ENCODE assay signal across 8 cellular contexts in the genomic region with DNA sequence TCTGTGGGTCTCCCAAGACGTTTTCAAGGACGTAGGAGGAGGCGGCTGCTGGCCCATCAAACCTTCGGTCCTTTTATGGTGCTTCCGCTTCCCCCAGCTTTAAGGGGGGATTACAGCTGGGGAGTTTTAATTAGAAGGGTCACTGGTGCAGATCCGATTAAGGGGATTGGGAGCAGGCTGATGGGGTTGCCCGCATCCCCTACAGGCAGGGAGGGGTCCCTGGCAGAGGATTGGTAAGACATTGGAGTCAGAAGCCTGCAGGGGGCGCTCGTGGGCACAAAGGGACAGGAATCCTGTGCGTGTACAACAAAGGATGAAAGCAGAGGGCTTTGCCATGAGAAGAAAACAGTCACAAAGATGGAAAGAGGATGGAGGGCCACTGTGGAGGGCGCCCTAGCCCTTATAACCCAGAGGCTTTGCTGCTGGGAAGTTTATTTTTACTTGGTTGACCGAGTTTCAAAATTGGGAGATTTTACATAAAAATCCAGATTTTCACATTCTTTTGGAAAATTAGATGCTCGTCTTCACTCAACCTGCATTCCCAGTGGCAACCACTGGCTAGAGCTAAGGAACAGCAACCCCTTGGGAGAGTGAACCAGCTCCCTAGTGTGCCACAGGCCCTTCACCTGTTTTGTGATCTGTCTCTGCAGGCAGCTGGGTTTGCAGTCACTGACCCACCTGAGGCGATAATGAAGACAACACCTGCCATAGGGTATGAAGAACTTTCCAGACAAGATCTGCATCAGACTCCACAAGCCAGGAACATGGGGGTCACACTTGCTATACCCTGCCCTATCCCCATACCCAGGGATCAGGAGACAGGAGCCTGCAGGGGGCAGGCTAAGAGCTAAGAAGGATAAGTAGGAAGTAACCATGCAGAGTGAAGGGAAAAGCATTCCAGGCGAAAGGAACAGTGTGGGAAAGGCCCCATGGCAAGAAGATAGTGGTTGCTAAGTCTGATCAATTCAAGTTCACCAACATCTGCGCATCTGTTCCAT.
DNase-seq lines count a peak whose midpoint lies in the region; ATAC-seq and TF ChIP-seq lines count a peak whose summit lies in the region.

No MANE protein-coding gene starts in this region.

- H3K9me3 ChIP-seq in mucosa of descending colon: no peaks in the 10 kb centered on the region

- H3K4me3 ChIP-seq in AG04449 (ENCODE audit: low read depth, low read length): no peak overlapping the region
- no peak overlapping the region for H3K4me3 ChIP-seq in mucosa of descending colon

- H3K4me1 ChIP-seq in mucosa of descending colon (ENCODE audit: low read depth): no peaks in the 10 kb centered on the region

- TF ChIP-seq CTCF in AG04449 (IDR thresholded peaks at IDR 0.05; ENCODE audit: insufficient read depth, low read length, missing control alignments) (peak; percentile 60), GM20000 (IDR thresholded peaks at IDR 0.05; ENCODE audit: extremely low read depth, missing control alignments) (peak; percentile 47), mucosa of descending colon (IDR thresholded peaks at IDR 0.05) (peak; percentile 64)

- intact Hi-C loops in mucosa of descending colon (cut with DNase I, micrococcal nuclease): loop anchor here in 1 of 2 donors (5.0 kb wide), 1 partner anchor 103 kb away; no protein-coding TSS in a partner anchor

- H3K27me3 Mint-ChIP-seq in activated CD4-positive, alpha-beta memory T cell treated with anti-CD3 and anti-CD28 coated beads, Interleukin-2, amount 10 ng/mL, durations not matched to agents 7 days and 5 days: peaks cover 34% of the 10 kb centered on the region

- no peaks in the 10 kb centered on the region for H3K4me1 Mint-ChIP-seq in activated CD4-positive, alpha-beta memory T cell treated with anti-CD3 and anti-CD28 coated beads, Interleukin-2, amount 10 ng/mL, durations not matched to agents 7 days and 5 days

- DNase-seq in AG04449 (ENCODE audit: low read depth, low spot score): no peak
- DNase-seq in GM20000 (ENCODE audit: low spot score): peak; percentile 58
- DNase-seq in NCI-H524 treated with DMSO at 0.1 percent for 48 hours (lab: John Stamatoyannopoulos, UW): peak; percentile 82
- peak; percentile 73 for DNase-seq in activated CD4-positive, alpha-beta memory T cell treated with anti-CD3 and anti-CD28 coated beads, Interleukin-2, amount 10 ng/mL, durations not matched to agents 7 days and 5 days
- peak; percentile 33 for DNase-seq in effector CD8-positive, alpha-beta T cell (lab: John Stamatoyannopoulos, UW)
- peak; percentile 56 to 81 (median 77) for DNase-seq in mucosa of descending colon
- peak; percentile 1 to 28 for DNase-seq in stimulated activated CD8-positive, alpha-beta memory T cell treated with anti-CD3 and anti-CD28 coated beads, Interleukin-7, amount 100 ng/mL, for 1 hour (ENCODE audit: low read depth in 2 of 2)

- no peaks in the 10 kb centered on the region for H3K36me3 ChIP-seq in mucosa of descending colon (ENCODE audit: low read depth)

- POLR2A ChIA-PET in AG04449 (lab: Yijun Ruan, JAX): no interaction called here
- POLR2A ChIA-PET in activated CD4-positive, alpha-beta memory T cell treated with anti-CD3 and anti-CD28 coated beads, Interleukin-2, amount 10 ng/mL, durations not matched to agents 7 days and 5 days (lab: Charles Lee): no interaction called here

- no peak overlapping the region for H3K4me3 Mint-ChIP-seq in activated CD4-positive, alpha-beta memory T cell treated with anti-CD3 and anti-CD28 coated beads, Interleukin-2, amount 10 ng/mL, durations not matched to agents 7 days and 5 days

- no peak overlapping the region for H3K27ac Mint-ChIP-seq in activated CD4-positive, alpha-beta memory T cell treated with anti-CD3 and anti-CD28 coated beads, Interleukin-2, amount 10 ng/mL, durations not matched to agents 7 days and 5 days

- H3K9me3 Mint-ChIP-seq in activated CD4-positive, alpha-beta memory T cell treated with anti-CD3 and anti-CD28 coated beads, Interleukin-2, amount 10 ng/mL, durations not matched to agents 7 days and 5 days: no peaks in the 10 kb centered on the region

- CTCF ChIA-PET in AG04449 (lab: Yijun Ruan, JAX): interaction anchor here (0.8 to 6.7 kb wide), 20 partner anchors 10 to 157 kb away, joined by 3 to 54 read pairs (median 4); no protein-coding TSS in a partner anchor
- CTCF ChIA-PET in activated CD4-positive, alpha-beta memory T cell treated with anti-CD3 and anti-CD28 coated beads, Interleukin-2, amount 10 ng/mL, durations not matched to agents 7 days and 5 days (lab: Charles Lee): interaction anchor here (0.8 to 4.4 kb wide), 12 partner anchors 9 to 150 kb away, joined by 3 to 26 read pairs (median 4); no protein-coding TSS in a partner anchor

- ATAC-seq in mucosa of descending colon: peak; percentile 71
- ATAC-seq in HG03520 (IDR thresholded peaks at IDR 0.05; ENCODE audit: unreplicated experiment): no peak

- no peaks in the 10 kb centered on the region for H3K36me3 Mint-ChIP-seq in activated CD4-positive, alpha-beta memory T cell treated with anti-CD3 and anti-CD28 coated beads, Interleukin-2, amount 10 ng/mL, durations not matched to agents 7 days and 5 days (ENCODE audit: low read depth)
